Comparison of ENCODE assay signal across 8 cellular contexts in the genomic region with DNA sequence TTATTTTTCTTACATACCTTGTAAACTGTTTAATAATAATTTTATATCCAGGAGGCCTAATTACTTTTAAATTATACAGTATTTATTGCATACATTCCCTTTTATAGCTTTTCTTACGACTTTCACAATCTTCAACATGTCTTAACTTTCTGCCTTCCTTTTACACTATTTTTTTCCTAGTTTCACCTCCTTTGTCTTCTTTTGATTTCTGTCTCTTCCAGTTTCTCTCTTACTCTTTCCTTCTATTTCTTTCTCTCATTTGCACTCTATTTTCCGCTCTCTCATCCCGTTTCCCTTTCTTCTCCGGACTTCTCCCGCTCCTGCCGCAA. TPM values are rescaled to one million over a fixed set of nuclear protein-coding genes. Genes with fewer than 3 reads are reported as not detected.
A peak's percentile ranks its signal among the peaks of the same experiment; 100 is the strongest.
DNase-seq lines count a peak whose midpoint lies in the region; ATAC-seq and TF ChIP-seq lines count a peak whose summit lies in the region.

No MANE protein-coding gene starts in this region.

- H3K4me1 ChIP-seq in Peyer's patch: peaks cover 0 to 29% (median 0%) of the 10 kb centered on the region in 4 donors
- peaks cover 14 to 63% (median 56%) of the 10 kb centered on the region in 4 donors for H3K4me1 ChIP-seq in esophagus muscularis mucosa

- DNase-seq in BJ (ENCODE audit: low read depth): no peak
- no peak for DNase-seq in Peyer's patch
- no peak for DNase-seq in esophagus muscularis mucosa (ENCODE audit: extremely low spot score)
- DNase-seq in neural crest cell (ENCODE audit: low read depth, low spot score): no peak
- DNase-seq in NCI-H187 treated with DMSO at 0.1 percent for 48 hours (lab: John Stamatoyannopoulos, UW): no peak
- no peak for DNase-seq in NCI-H1417 treated with DMSO at 0.1 percent for 48 hours (lab: John Stamatoyannopoulos, UW)

- no peaks in the 10 kb centered on the region for H3K27me3 Mint-ChIP-seq in neural crest cell (ENCODE audit: low read depth)

- intact Hi-C loops in esophagus muscularis mucosa (cut with DNase I): no loop called here

- H3K36me3 ChIP-seq in BJ (ENCODE audit: control insufficient read depth, insufficient read depth, low read length) (no peaks in the 10 kb centered on the region), Peyer's patch (peaks cover 0 to 24% (median 0%) of the 10 kb centered on the region in 3 donors), esophagus muscularis mucosa (peaks cover 0 to 19% (median 11%) of the 10 kb centered on the region in 4 donors)

- H3K9me3 Mint-ChIP-seq in neural crest cell: no peaks in the 10 kb centered on the region

- TF ChIP-seq CTCF in BJ (IDR thresholded peaks at IDR 0.05; ENCODE audit: insufficient read depth, low read depth, low read length) (no peak), Peyer's patch (IDR thresholded peaks at IDR 0.05) (no peak), esophagus muscularis mucosa (IDR thresholded peaks at IDR 0.05) (no peak), neural crest cell (conservative IDR thresholded peaks at IDR 0.05) (no peak)

- TF ChIP-seq POLR2A in Peyer's patch (IDR thresholded peaks at IDR 0.05): no peak
- no peak for TF ChIP-seq POLR2A in esophagus muscularis mucosa (IDR thresholded peaks at IDR 0.05; ENCODE audit: low read depth)

- peak overlapping the region in 2 of 4 donors; percentile 60 to 78 for H3K27ac ChIP-seq in Peyer's patch
- peak overlapping the region; percentile 67 to 74 (median 70) for H3K27ac ChIP-seq in esophagus muscularis mucosa (replicated peaks in 1 of 4)

- POLR2A ChIA-PET in BJ (lab: Charles Lee): interaction anchor here (0.6 kb wide), 1 partner anchor 76 kb away, joined by 12 read pairs; the partner anchor contains the start of gene ZNF671

- no peaks in the 10 kb centered on the region for H3K27me3 ChIP-seq in BJ (ENCODE audit: control insufficient read depth, insufficient read depth, low read length)
- H3K27me3 ChIP-seq in Peyer's patch: no peaks in the 10 kb centered on the region
- H3K27me3 ChIP-seq in esophagus muscularis mucosa: no peaks in the 10 kb centered on the region

- WGBS in esophagus muscularis mucosa: 23% methylated on average over 6 of the region's 6 CpGs

- ATAC-seq in GM18858 (IDR thresholded peaks at IDR 0.05; ENCODE audit: unreplicated experiment) (no peak), GM19463 (IDR thresholded peaks at IDR 0.05; ENCODE audit: unreplicated experiment) (no peak)

- H3K36me3 Mint-ChIP-seq in neural crest cell (ENCODE audit: low read depth): peaks cover 6% of the 10 kb centered on the region

- peak overlapping the region; percentile 97 for H3K27ac Mint-ChIP-seq in neural crest cell (ENCODE audit: unreplicated experiment)

- H3K9me3 ChIP-seq in Peyer's patch (no peaks in the 10 kb centered on the region), esophagus muscularis mucosa (no peaks in the 10 kb centered on the region)

- TF ChIP-seq EP300 in esophagus muscularis mucosa (IDR thresholded peaks at IDR 0.05): no peak

- H3K4me3 ChIP-seq in BJ (ENCODE audit: low read depth, low read length): peak overlapping the region; percentile 49
- H3K4me3 ChIP-seq in Peyer's patch: peak overlapping the region in 3 of 4 donors; percentile 35 to 60 (median 53)
- H3K4me3 ChIP-seq in esophagus muscularis mucosa: peak overlapping the region; percentile 50 to 57 (median 52)

- peaks cover 40% of the 10 kb centered on the region for H3K4me1 Mint-ChIP-seq in neural crest cell

- H3K4me3 Mint-ChIP-seq in neural crest cell: peak overlapping the region; percentile 89

- CTCF ChIA-PET in BJ (lab: Yijun Ruan, JAX): no interaction called here

RNA-seq across cellular contexts. Expression of gene ZNF552, which starts 11.5 kb away (rescaled TPM):
- 2.1 and 2.5 TPM in 2 replicates for polyA plus RNA-seq in BJ (2011; rRNA removed)
- 5.8 and 6.8 TPM in 2 replicates for polyA minus RNA-seq in BJ (2011; rRNA and poly(A)+ RNA removed)
- total RNA-seq in Peyer's patch (10 to 100 TPM in 3 of 4 donors, 1 to 10 TPM in 1; 7.4 to 49.2 (median 37.4) TPM), esophagus muscularis mucosa (1 to 10 TPM; 2.9 to 5.0 (median 4.5) TPM), neural crest cell (7.3 and 8.8 TPM in 2 replicates)

RNA-seq across cellular contexts. Expression of gene ZNF587B, which starts 26.9 kb away (rescaled TPM):
- 2.3 and 4.4 TPM in 2 replicates for polyA plus RNA-seq in BJ (2011; rRNA removed)
- polyA minus RNA-seq in BJ (2011; rRNA and poly(A)+ RNA removed): 10.3 and 10.4 TPM in 2 replicates
- total RNA-seq in Peyer's patch: 10 to 100 TPM; 19.3 to 32.4 (median 25.0) TPM
- 10 to 100 TPM in 2 of 4 donors, 1 to 10 TPM in 2; 6.3 to 14.1 (median 9.3) TPM for total RNA-seq in esophagus muscularis mucosa
- 21.6 and 22.6 TPM in 2 replicates for total RNA-seq in neural crest cell

RNA-seq across cellular contexts. Expression of gene ZNF586, which starts 33.8 kb away (rescaled TPM):
- polyA plus RNA-seq in BJ (2011; rRNA removed): 3.9 and 5.8 TPM in 2 replicates
- polyA minus RNA-seq in BJ (2011; rRNA and poly(A)+ RNA removed): 4.7 and 6.8 TPM in 2 replicates
- 10 to 100 TPM; 14.2 to 39.6 (median 23.8) TPM for total RNA-seq in Peyer's patch
- 10 to 100 TPM; 11.8 to 16.6 (median 13.0) TPM for total RNA-seq in esophagus muscularis mucosa
- total RNA-seq in neural crest cell: 19.6 and 20.1 TPM in 2 replicates

RNA-seq across cellular contexts. Expression of gene ZNF587, which starts 46.4 kb away (rescaled TPM):
- 8.4 and 9.9 TPM in 2 replicates for polyA plus RNA-seq in BJ (2011; rRNA removed)
- 23.5 and 35.8 TPM in 2 replicates for polyA minus RNA-seq in BJ (2011; rRNA and poly(A)+ RNA removed)
- total RNA-seq in Peyer's patch (10 to 100 TPM; 35.7 to 74.7 (median 62.8) TPM), esophagus muscularis mucosa (10 to 100 TPM; 10.9 to 27.8 (median 19.8) TPM), neural crest cell (45.4 and 46.1 TPM in 2 replicates)

RNA-seq across cellular contexts. Expression of gene ZNF776, which starts 56.6 kb away (rescaled TPM):
- 7.7 and 12.0 TPM in 2 replicates for polyA plus RNA-seq in BJ (2011; rRNA removed)
- 10.1 and 10.9 TPM in 2 replicates for polyA minus RNA-seq in BJ (2011; rRNA and poly(A)+ RNA removed)
- total RNA-seq in Peyer's patch (10 to 100 TPM; 11.3 to 25.6 (median 15.8) TPM), esophagus muscularis mucosa (10 to 100 TPM in 3 of 4 donors, 1 to 10 TPM in 1; 9.8 to 19.1 (median 14.1) TPM), neural crest cell (25.6 and 25.9 TPM in 2 replicates)
